Comparison of ENCODE assay signal across 11 cellular contexts in genomic region chr12:9732966-9733461, GRCh38. TPM values are rescaled to one million over a fixed set of nuclear protein-coding genes. Genes with fewer than 3 reads are reported as not detected.
DNase-seq lines count a peak whose midpoint lies in the region; ATAC-seq, FAIRE-seq and TF ChIP-seq lines count a peak whose summit lies in the region.
"Had no signal": no experiment of that assay in that cellular context is flagged by ENCODE, and none has a peak within 500 bp of the region (broad histone marks: within the 10 kb centered on the region; RNA-seq: fewer than 3 reads in every experiment).

Gene CLECL1, minus strand, starts transcription at chr12:9733097.

- POLR2A ChIA-PET in GM12878 (lab: Charles Lee) = interaction anchor here (1.7 kb wide), 1 partner anchor 11 kb away, joined by 8 read pairs; no protein-coding TSS in a partner anchor

- H3K4me1 ChIP-seq in MM.1S (ENCODE audit: low read length) = peaks cover 21% of the 10 kb centered on the region
- H3K4me1 ChIP-seq in GM12878 (ENCODE audit: control insufficient read depth, insufficient read depth, low read length) = peaks cover 9% of the 10 kb centered on the region; the same call in 1 of the 2 replicates

- RAD21 ChIA-PET in GM12878 (lab: Charles Lee; ENCODE audit: unreplicated experiment) = interaction anchor here (1.7 kb wide), 1 partner anchor 63 kb away, joined by 4 read pairs; the partner anchor contains the start of gene CLEC2D

- WGBS in GM12878 (ENCODE audit: insufficient coverage, insufficient replicate concordance, low lambda C conversion rate, missing lambda C conversion rate) = under 1% methylated on average over 8 of the region's 8 CpGs

- peak within 1 kb of the TSS; percentile 61 for H3K4me2 ChIP-seq in MM.1S (ENCODE audit: low read depth, low read length)
- H3K4me2 ChIP-seq in GM12878 (ENCODE audit: control insufficient read depth, insufficient read depth) = peak within 1 kb of the TSS; percentile 49

- H3K27me3 ChIP-seq in MM.1S (replicated peaks; ENCODE audit: insufficient read depth, low read length) (no peaks in the 10 kb centered on the region), GM12878 (replicated peaks in 1 of 2; ENCODE audit: control insufficient read depth in 2 of 2, insufficient read depth in 2 of 2, low read length in 1 of 2) (no peaks in the 10 kb centered on the region)

- TF ChIP-seq CTCF in MM.1S (IDR thresholded peaks at IDR 0.05; ENCODE audit: low read length) (no peak), GM12878 (IDR thresholded peaks at IDR 0.05 in 2 of 3, conservative IDR thresholded peaks at IDR 0.05 in 1 of 3; ENCODE audit: control insufficient read depth in 2 of 3, extremely low read depth in 1 of 3, insufficient read depth in 1 of 3, low read depth in 3 of 3, low read length in 3 of 3) (no peak)

- H3K36me3 ChIP-seq in MM.1S (replicated peaks; ENCODE audit: insufficient read depth, low read length) = no peaks in the 10 kb centered on the region
- H3K36me3 ChIP-seq in GM12878 (ENCODE audit: control insufficient read depth in 2 of 2, insufficient read depth in 2 of 2, low read length in 1 of 2) = no peaks in the 10 kb centered on the region

- FAIRE-seq in GM12878 (lab: Jason Lieb, UNC) (peak; percentile 70), urothelium cell line (lab: Jason Lieb, UNC) (no peak)

- H3K27ac ChIP-seq in MM.1S (ENCODE audit: low read length) (peak within 1 kb of the TSS; percentile 17; the same call in 1 of the 2 replicates), GM12878 (ENCODE audit: control insufficient read depth, insufficient read depth) (peak within 1 kb of the TSS; percentile 84)

- in situ Hi-C loops in GM12878 (cut with MboI) = loop anchor here (5.0 kb wide), 1 partner anchor 86 kb away; no protein-coding TSS in a partner anchor

- H3K4me3 ChIP-seq in MM.1S (ENCODE audit: low read length) (peak within 1 kb of the TSS; percentile 10; the same call in 1 of the 2 replicates), GM12878 (peak within 1 kb of the TSS; percentile 80)

- intact Hi-C loops in GM12878 (cut with micrococcal nuclease; ENCODE audit: unreplicated experiment) = no loop called here

- ATAC-seq in GM19452 (IDR thresholded peaks at IDR 0.05; ENCODE audit: unreplicated experiment) = peak; percentile 57
- peak; percentile 61 for ATAC-seq in GM12878
- no peak for ATAC-seq in HG02763 (IDR thresholded peaks at IDR 0.05; ENCODE audit: unreplicated experiment)

- peak; percentile 36 for DNase-seq in CMK (ENCODE audit: low read depth)
- no peak for DNase-seq in MM.1S
- DNase-seq in GM12878 (ENCODE audit: low read depth, low spot score) = no peak
- DNase-seq in NK-92 (lab: John Stamatoyannopoulos, UW; ENCODE audit: unreplicated experiment) = no peak
- no peak for DNase-seq in urothelium cell line (ENCODE audit: low spot score)
- DNase-seq in NCI-H2029 (lab: John Stamatoyannopoulos, UW) = no peak
- DNase-seq: activated gamma-delta T cell treated with Interleukin-2 at 50 U/mL for 16 hours, DMS53 had no signal

- no peak within 1 kb of the TSS for H3K9ac ChIP-seq in MM.1S (ENCODE audit: low read length)
- H3K9ac ChIP-seq in GM12878 (ENCODE audit: control insufficient read depth, insufficient read depth, low read length) = peak within 1 kb of the TSS; percentile 82

- no peaks in the 10 kb centered on the region for H3K79me2 ChIP-seq in MM.1S (ENCODE audit: low read length)
- peaks cover 56% of the 10 kb centered on the region for H3K79me2 ChIP-seq in GM12878 (ENCODE audit: control insufficient read depth, insufficient read depth, low read length)

- H3F3A ChIP-seq in MM.1S (ENCODE audit: insufficient read depth, low read length) = peaks cover 9% of the 10 kb centered on the region

- CTCF ChIA-PET in GM12878 (lab: Yijun Ruan, JAX) = interaction anchor here (0.6 to 1.7 kb wide), 4 partner anchors 10 to 100 kb away, joined by 3 to 7 read pairs (median 4); no protein-coding TSS in a partner anchor

- H2AFZ ChIP-seq in MM.1S (ENCODE audit: low read length) (no peak within 1 kb of the TSS), GM12878 (ENCODE audit: control insufficient read depth, low read depth, low read length) (no peak within 1 kb of the TSS)

- no peaks in the 10 kb centered on the region for H4K20me1 ChIP-seq in MM.1S (ENCODE audit: insufficient read depth, low read length)
- no peaks in the 10 kb centered on the region for H4K20me1 ChIP-seq in GM12878 (ENCODE audit: control insufficient read depth, insufficient read depth)

- TF ChIP-seq EP300 in GM12878 (IDR thresholded peaks at IDR 0.05; ENCODE audit: borderline replicate concordance in 1 of 2, control insufficient read depth in 1 of 2, low read depth in 2 of 2, low read length in 2 of 2) = peak; percentile 8 to 50; a peak in 2 of 4 replicates

- peak; percentile 53 for TF ChIP-seq POLR2A in GM12878 (IDR thresholded peaks at IDR 0.05; ENCODE audit: low read depth, low read length)

- H3K9me2 ChIP-seq in MM.1S (replicated peaks; ENCODE audit: insufficient read depth, low read length) = no peaks in the 10 kb centered on the region

- TF ChIP-seq RAD21 in GM12878 (IDR thresholded peaks at IDR 0.05; ENCODE audit: insufficient read depth, low read depth, low read length) = no peak

- BruUV-seq in GM12878 (replicated peaks; lab: Mats Ljungman, UMichigan) = no TSS peak

- H3K9me3 ChIP-seq in MM.1S (replicated peaks; ENCODE audit: insufficient read depth, low read length) (no peaks in the 10 kb centered on the region), GM12878 (replicated peaks; ENCODE audit: control insufficient read depth, insufficient read depth, low read length) (no peaks in the 10 kb centered on the region)

- SMC1A ChIA-PET in GM12878 (lab: Charles Lee; ENCODE audit: uncharacterized antibody, unreplicated experiment) = interaction anchor here (0.7 to 1.2 kb wide), 3 partner anchors 9 to 408 kb away, joined by 3 to 4 read pairs (median 4); no protein-coding TSS in a partner anchor

TF ChIP-seq in GM12878, 131 proteins besides CTCF, POLR2A, EP300 and RAD21 (continues in another document):
- no peak for TF ChIP-seq USF2 (IDR thresholded peaks at IDR 0.05; ENCODE audit: borderline replicate concordance, low read depth, low read length)
- peak; percentile 44 for TF ChIP-seq HDAC6 (IDR thresholded peaks at IDR 0.05; ENCODE audit: unreplicated experiment)
- no peak for TF ChIP-seq CHD1 (IDR thresholded peaks at IDR 0.05; ENCODE audit: low read depth, low read length)
- no peak for TF ChIP-seq NBN (IDR thresholded peaks at IDR 0.05)
- no peak for TF ChIP-seq CHD2 (IDR thresholded peaks at IDR 0.05; ENCODE audit: borderline replicate concordance, low read depth, low read length)
- TF ChIP-seq NFIC (IDR thresholded peaks at IDR 0.05; ENCODE audit: low read depth, low read length) = peak; percentile 89; the same call in 1 of the 2 replicates
- peak; percentile 74; the same call in 1 of the 2 replicates for TF ChIP-seq ZNF217 (IDR thresholded peaks at IDR 0.05)
- TF ChIP-seq USF1 (IDR thresholded peaks at IDR 0.05; ENCODE audit: borderline replicate concordance, extremely low read length, insufficient read depth, low read depth, low read length) = no peak
- no peak for TF ChIP-seq EED (IDR thresholded peaks at IDR 0.05; ENCODE audit: low read depth)
- TF ChIP-seq ZSCAN29 (IDR thresholded peaks at IDR 0.05) = peak; percentile 95
- peak; percentile 26 for TF ChIP-seq BCL3 (IDR thresholded peaks at IDR 0.05; ENCODE audit: borderline replicate concordance, insufficient read depth, low read depth, low read length, poor library complexity, severe bottlenecking)

RNA-seq across cellular contexts. Expression of gene CLECL1, which starts in this region (rescaled TPM):
- 0.92 and 0.98 TPM in 2 replicates for total RNA-seq in GM12878 (2013; cell fraction: nucleolus; rRNA removed)
- total RNA-seq in GM12878 (2014; rRNA removed) (25.0 and 25.9 TPM in 2 replicates), GM12878 (2014; rRNA removed; fragmentation: Illumina TruSeq; extraction: Trizol) (43.7 and 44.2 TPM in 2 replicates), GM12878 (2021) (29.0 and 33.6 TPM in 2 replicates)
- 95.5 TPM for polyA plus RNA-seq in GM12878 (2011; ENCODE audit: low read depth)
- polyA plus RNA-seq in GM12878 (2011; rRNA removed) (4.6 and 7.9 TPM in 2 replicates), GM12878 (2014; fragmentation: Illumina TruSeq; extraction: Trizol) (48.6 and 53.9 TPM in 2 replicates), GM12878 (2014; fragmentation: Nextera tagmentation; extraction: Ambion mirVana) (10 to 100 TPM; 53.3 to 56.5 TPM), GM12878 (2014; rRNA removed) (35.7 and 37.8 TPM in 2 replicates), GM12878 (2016; fragmentation: Nextera tagmentation; extraction: Ambion mirVana) (10 to 100 TPM; 50.9 to 52.9 TPM)
- polyA plus RNA-seq in GM12878 (2011; cell fraction: cytosol; rRNA removed) = 1.9 and 2.1 TPM in 2 replicates
- polyA plus RNA-seq in GM12878 (2011; cell fraction: nucleus; rRNA removed) = 1.6 and 3.5 TPM in 2 replicates
- 87.0 and 87.9 TPM in 2 replicates for polyA plus RNA-seq in GM12878 (2012)
- polyA minus RNA-seq in GM12878 (2011; rRNA and poly(A)+ RNA removed) = 0.88 and 2.4 TPM in 2 replicates
- 2.4 TPM in 1 of 2 replicates, not detected in the other for polyA minus RNA-seq in GM12878 (2011; cell fraction: cytosol; rRNA and poly(A)+ RNA removed)
- polyA minus RNA-seq in GM12878 (2011; cell fraction: nucleus; rRNA and poly(A)+ RNA removed) = 1.8 and 3.0 TPM in 2 replicates
- total RNA-seq: fibroblast of lung had no signal
- polyA plus RNA-seq: fibroblast of lung had no signal
